Comparison of ENCODE assay signal across 10 cellular contexts in genomic region chr12:9948606-9949286, GRCh38. TPM values are rescaled to one million over a fixed set of nuclear protein-coding genes. Genes with fewer than 3 reads are reported as not detected.
DNase-seq lines count a peak whose midpoint lies in the region; ATAC-seq and TF ChIP-seq lines count a peak whose summit lies in the region.
"Had no signal": no experiment of that assay in that cellular context is flagged by ENCODE, and none has a peak within 500 bp of the region (broad histone marks: within the 10 kb centered on the region; RNA-seq: fewer than 3 reads in every experiment).

No MANE protein-coding gene starts in this region.

- peaks cover 48% of the 10 kb centered on the region for H3K4me1 Mint-ChIP-seq in activated B cell treated with CpG ODN at 0.5 μM for 24 hours
- H3K4me1 Mint-ChIP-seq in endodermal cell = no peaks in the 10 kb centered on the region

- POLR2A ChIA-PET in activated B cell treated with CpG ODN at 0.5 μM for 24 hours (lab: Charles Lee) = interaction anchor here (0.9 kb wide), 1 partner anchor 190 kb away, joined by 3 read pairs; no protein-coding TSS in a partner anchor

- CTCF ChIA-PET in activated B cell treated with CpG ODN at 0.5 μM for 24 hours (lab: Charles Lee) = interaction anchor here (0.7 kb wide), 1 partner anchor 154 kb away, joined by 3 read pairs; no protein-coding TSS in a partner anchor

- H3K27ac ChIP-seq in right cardiac atrium (ENCODE audit: low read length) (no peak overlapping the region), endodermal cell (ENCODE audit: low read depth, low read length) (no peak overlapping the region)
- H3K27ac ChIP-seq: foreskin keratinocyte had no signal

- H3K9ac ChIP-seq in endodermal cell (ENCODE audit: extremely low read depth, low read length, poor library complexity, severe bottlenecking) = no peak overlapping the region

- H3K4me1 ChIP-seq in right cardiac atrium (ENCODE audit: control insufficient read depth, insufficient read depth, low read length) (no peaks in the 10 kb centered on the region), endodermal cell (ENCODE audit: control insufficient read depth, insufficient read depth, low read length) (no peaks in the 10 kb centered on the region)
- H3K4me1 ChIP-seq: foreskin keratinocyte had no signal

- peak overlapping the region; percentile 80 for H3K27ac Mint-ChIP-seq in activated B cell treated with CpG ODN at 0.5 μM for 24 hours
- H3K27ac Mint-ChIP-seq in endodermal cell = no peak overlapping the region

- WGBS in right cardiac atrium = 74% methylated on average over 3 of the region's 3 CpGs
- 90 to 97% methylated on average over 3 of the region's 3 CpGs for WGBS in endodermal cell (ENCODE audit: insufficient coverage in 1 of 2, insufficient read length in 1 of 2), 2 experiments

- H3K27me3 Mint-ChIP-seq in activated B cell treated with CpG ODN at 0.5 μM for 24 hours (no peaks in the 10 kb centered on the region), endodermal cell (ENCODE audit: insufficient read depth) (peaks cover 3% of the 10 kb centered on the region)

- TF ChIP-seq CTCF in activated B cell treated with CpG ODN at 0.5 μM for 24 hours (IDR thresholded peaks at IDR 0.05) = no peak
- no peak for TF ChIP-seq CTCF in endodermal cell (conservative IDR thresholded peaks at IDR 0.05)

- DNase-seq in activated B cell treated with CpG ODN at 0.5 μM for 24 hours = no peak
- DNase-seq in NCI-H524 (lab: John Stamatoyannopoulos, UW) = no peak
- DNase-seq in right cardiac atrium = no peak
- DNase-seq in central memory CD4-positive, alpha-beta T cell = no peak
- no peak for DNase-seq in endodermal cell
- DNase-seq: foreskin keratinocyte, NCI-H2171 treated with DMSO at 0.1 percent for 48 hours had no signal

- no peaks in the 10 kb centered on the region for H3K36me3 Mint-ChIP-seq in activated B cell treated with CpG ODN at 0.5 μM for 24 hours (ENCODE audit: low read depth)
- no peaks in the 10 kb centered on the region for H3K36me3 Mint-ChIP-seq in endodermal cell (ENCODE audit: low read depth)

- H3K9me3 Mint-ChIP-seq in activated B cell treated with CpG ODN at 0.5 μM for 24 hours = no peaks in the 10 kb centered on the region
- H3K9me3 Mint-ChIP-seq in endodermal cell = peaks cover 9% of the 10 kb centered on the region

- peak overlapping the region; percentile 22 for H3K4me3 Mint-ChIP-seq in activated B cell treated with CpG ODN at 0.5 μM for 24 hours
- no peak overlapping the region for H3K4me3 Mint-ChIP-seq in endodermal cell

- H3K27me3 ChIP-seq in right cardiac atrium (ENCODE audit: control insufficient read depth, insufficient read depth) (no peaks in the 10 kb centered on the region), endodermal cell (ENCODE audit: control insufficient read depth, insufficient read depth, low read length, poor library complexity, severe bottlenecking) (no peaks in the 10 kb centered on the region)

- H3K9me3 ChIP-seq in right cardiac atrium (ENCODE audit: control insufficient read depth, low read length) = no peaks in the 10 kb centered on the region
- H3K9me3 ChIP-seq in endodermal cell (ENCODE audit: control insufficient read depth, low read length) = no peaks in the 10 kb centered on the region

- intact Hi-C loops in activated B cell treated with CpG ODN at 0.5 μM for 24 hours (cut with micrococcal nuclease) = loop anchor here (5.0 to 10.0 kb wide), 2 partner anchors 81 to 416 kb away; partner anchors contain the start of gene CLEC2B
- intact Hi-C loops in right cardiac atrium (cut with DNase I) = no loop called here

- H3K36me3 ChIP-seq in endodermal cell (ENCODE audit: control insufficient read depth, insufficient read depth, low read length) = no peaks in the 10 kb centered on the region

- peak; percentile 87 for ATAC-seq in GM19397 (IDR thresholded peaks at IDR 0.05; ENCODE audit: unreplicated experiment)
- peak; percentile 98 for ATAC-seq in HG03103 (IDR thresholded peaks at IDR 0.05; ENCODE audit: low read depth, unreplicated experiment)
- ATAC-seq in activated B cell treated with CpG ODN at 0.5 μM for 24 hours (ENCODE audit: low read depth) = peak; percentile 90
- ATAC-seq in right cardiac atrium = no peak
- ATAC-seq: foreskin keratinocyte had no signal

- H3K4me3 ChIP-seq in GM08714 (ENCODE audit: low read length) (0 out of 2 replicates have a peak overlapping the region, but pooled peaks have one; percentile 26), right cardiac atrium (ENCODE audit: low read length) (no peak overlapping the region), endodermal cell (ENCODE audit: low read length) (no peak overlapping the region)

RNA-seq across cellular contexts. Expression of gene CLEC2A, which starts 16.6 kb away (rescaled TPM):
- total RNA-seq in activated B cell treated with CpG ODN at 0.5 μM for 24 hours = not detected in 2 replicates
- not detected for total RNA-seq in right cardiac atrium
- not detected for polyA plus RNA-seq in right cardiac atrium
- total RNA-seq in endodermal cell = 1 to 10 TPM in 1 of 2 donors, not detected in 1; 3.8 TPM
- not detected for polyA plus RNA-seq in endodermal cell (2013, experiment 1 of 2)
- polyA plus RNA-seq in endodermal cell (2013, experiment 2 of 2) = not detected
- total RNA-seq: foreskin keratinocyte had no signal
- polyA plus RNA-seq: foreskin keratinocyte had no signal

RNA-seq across cellular contexts. Expression of gene CLEC12A, which starts 22.5 kb away (rescaled TPM):
- 0.22 TPM in 1 of 2 replicates, not detected in the other for total RNA-seq in activated B cell treated with CpG ODN at 0.5 μM for 24 hours
- 10 to 100 TPM in 1 of 4 donors, 1 to 10 TPM in 3; 1.4 to 15.9 (median 2.3) TPM for total RNA-seq in right cardiac atrium
- 0.38 TPM for polyA plus RNA-seq in right cardiac atrium
- not detected for total RNA-seq in endodermal cell
- not detected for polyA plus RNA-seq in endodermal cell (2013, experiment 1 of 2)
- polyA plus RNA-seq in endodermal cell (2013, experiment 2 of 2) = not detected
- total RNA-seq: foreskin keratinocyte had no signal
- polyA plus RNA-seq: foreskin keratinocyte had no signal

RNA-seq across cellular contexts. Expression of gene CLEC1B, which starts 50.2 kb away (rescaled TPM):
- total RNA-seq in activated B cell treated with CpG ODN at 0.5 μM for 24 hours (not detected in 2 replicates), right cardiac atrium (not detected), endodermal cell (not detected)
- not detected for polyA plus RNA-seq in right cardiac atrium
- 0.25 TPM for polyA plus RNA-seq in endodermal cell (2013, experiment 1 of 2)
- not detected for polyA plus RNA-seq in endodermal cell (2013, experiment 2 of 2)
- total RNA-seq: foreskin keratinocyte had no signal
- polyA plus RNA-seq: foreskin keratinocyte had no signal

Comparison
In these comparisons a context has a peak if more than half of its experiments do, and no peak if none do; other contexts are left out.
1. ATAC-seq: peak in GM19397 (single experiment), HG03103 (single experiment) and activated B cell treated with CpG ODN at 0.5 μM for 24 hours (single experiment); none in right cardiac atrium (0 of 2).